In genomic region chr19:4730740-4731171, GRCh38 we compare ENCODE assay signal across 9 cellular contexts. TPM values are rescaled to one million over a fixed set of nuclear protein-coding genes. Genes with fewer than 3 reads are reported as not detected.
DNase-seq lines count a peak whose midpoint lies in the region; ATAC-seq and TF ChIP-seq lines count a peak whose summit lies in the region.
"Had no signal": no experiment of that assay in that cellular context is flagged by ENCODE, and none has a peak within 500 bp of the region (broad histone marks: within the 10 kb centered on the region; RNA-seq: fewer than 3 reads in every experiment).

No MANE protein-coding gene starts in this region.

- H3K9me3 ChIP-seq in spleen: no peaks in the 10 kb centered on the region
- no peaks in the 10 kb centered on the region for H3K9me3 ChIP-seq in sigmoid colon
- H3K9me3 ChIP-seq: HAP-1 had no signal

- H3K4me3 ChIP-seq in epithelial cell of esophagus (ENCODE audit: low read length) (no peak overlapping the region), spleen (no peak overlapping the region), sigmoid colon (no peak overlapping the region)
- H3K4me3 ChIP-seq: HAP-1 had no signal

- CTCF ChIA-PET in activated CD4-positive, alpha-beta memory T cell treated with anti-CD3 and anti-CD28 coated beads, Interleukin-2, amount 10 ng/mL, durations not matched to agents 7 days and 5 days (lab: Charles Lee): interaction anchor here (0.6 to 5.2 kb wide), 3 partner anchors 59 to 212 kb away, joined by 4 to 93 read pairs (median 4); partner anchors contain the start of gene FEM1A

- H3K9me3 Mint-ChIP-seq in activated CD4-positive, alpha-beta memory T cell treated with anti-CD3 and anti-CD28 coated beads, Interleukin-2, amount 10 ng/mL, durations not matched to agents 7 days and 5 days: no peaks in the 10 kb centered on the region

- intact Hi-C loops in spleen (cut with DNase I; ENCODE audit: low total_unique reads) (loop anchor here (5.0 kb wide), 2 partner anchors 57 to 72 kb away; no protein-coding TSS in a partner anchor), sigmoid colon (cut with DNase I) (no loop called here)

- peaks cover 12% of the 10 kb centered on the region for H3K4me1 Mint-ChIP-seq in activated CD4-positive, alpha-beta memory T cell treated with anti-CD3 and anti-CD28 coated beads, Interleukin-2, amount 10 ng/mL, durations not matched to agents 7 days and 5 days

- H3K27me3 ChIP-seq in spleen (replicated peaks in 1 of 7) (peaks cover 0 to 7% (median 0%) of the 10 kb centered on the region in 7 donors), sigmoid colon (no peaks in the 10 kb centered on the region)

- WGBS in spleen, 5 donors: 93 to 100% (median 100%) methylated on average over 1 of the region's 1 CpG
- WGBS in sigmoid colon, 2 donors: 99 to 100% methylated on average over 1 of the region's 1 CpG

- DNase-seq in AG20443 (ENCODE audit: low spot score) (peak; percentile 36), HUDEP-2 (lab: John Stamatoyannopoulos, UW; ENCODE audit: unreplicated experiment in 76 of 76) (peak in 41 of 76 experiments; percentile 6 to 61 (median 34)), epithelial cell of esophagus (ENCODE audit: low read depth) (no peak), spleen (no peak), sigmoid colon (no peak)
- peak; percentile 73 for DNase-seq in activated CD4-positive, alpha-beta memory T cell treated with anti-CD3 and anti-CD28 coated beads, Interleukin-2, amount 10 ng/mL, durations not matched to agents 7 days and 5 days

- TF ChIP-seq CTCF in epithelial cell of esophagus (IDR thresholded peaks at IDR 0.05; ENCODE audit: insufficient read depth, low read depth, low read length, missing control alignments) (peak; percentile 67), spleen (IDR thresholded peaks at IDR 0.05 in 8 of 11, conservative IDR thresholded peaks at IDR 0.05 in 3 of 11) (peak; percentile 22 to 75 (median 57)), sigmoid colon (IDR thresholded peaks at IDR 0.05) (peak in 2 of 4 experiments; percentile 6 to 22)

- H3K4me1 ChIP-seq in spleen (peaks cover 0 to 13% (median 6%) of the 10 kb centered on the region in 6 donors), sigmoid colon (peaks cover 0 to 8% (median 3%) of the 10 kb centered on the region in 4 donors)
- H3K4me1 ChIP-seq: HAP-1 had no signal

- no peaks in the 10 kb centered on the region for H3K36me3 Mint-ChIP-seq in activated CD4-positive, alpha-beta memory T cell treated with anti-CD3 and anti-CD28 coated beads, Interleukin-2, amount 10 ng/mL, durations not matched to agents 7 days and 5 days (ENCODE audit: low read depth)

- peaks cover 7% of the 10 kb centered on the region for H3K27me3 Mint-ChIP-seq in activated CD4-positive, alpha-beta memory T cell treated with anti-CD3 and anti-CD28 coated beads, Interleukin-2, amount 10 ng/mL, durations not matched to agents 7 days and 5 days

- ATAC-seq in GM21381 (IDR thresholded peaks at IDR 0.05; ENCODE audit: unreplicated experiment) (no peak), HG03439 (IDR thresholded peaks at IDR 0.05; ENCODE audit: unreplicated experiment) (no peak)

- H3K4me3 Mint-ChIP-seq in activated CD4-positive, alpha-beta memory T cell treated with anti-CD3 and anti-CD28 coated beads, Interleukin-2, amount 10 ng/mL, durations not matched to agents 7 days and 5 days: no peak overlapping the region

- no peak for TF ChIP-seq EP300 in sigmoid colon (IDR thresholded peaks at IDR 0.05)

- H3K27ac Mint-ChIP-seq in activated CD4-positive, alpha-beta memory T cell treated with anti-CD3 and anti-CD28 coated beads, Interleukin-2, amount 10 ng/mL, durations not matched to agents 7 days and 5 days: peak overlapping the region; percentile 10

- H3K36me3 ChIP-seq in spleen: no peaks in the 10 kb centered on the region
- no peaks in the 10 kb centered on the region for H3K36me3 ChIP-seq in sigmoid colon
- H3K36me3 ChIP-seq: HAP-1 had no signal

- POLR2A ChIA-PET in activated CD4-positive, alpha-beta memory T cell treated with anti-CD3 and anti-CD28 coated beads, Interleukin-2, amount 10 ng/mL, durations not matched to agents 7 days and 5 days (lab: Charles Lee): interaction anchor here (1.7 kb wide), 1 partner anchor 60 kb away, joined by 3 read pairs; the partner anchor contains the start of gene FEM1A

- no peak overlapping the region for H3K27ac ChIP-seq in spleen
- no peak overlapping the region for H3K27ac ChIP-seq in sigmoid colon

- TF ChIP-seq POLR2A in spleen (IDR thresholded peaks at IDR 0.05): no peak
- TF ChIP-seq POLR2A in sigmoid colon (IDR thresholded peaks at IDR 0.05): no peak

RNA-seq across cellular contexts. Expression of gene DPP9, which starts 7.1 kb away (rescaled TPM):
- 10 to 100 TPM; 67.6 to 78.3 TPM for total RNA-seq in activated CD4-positive, alpha-beta memory T cell treated with anti-CD3 and anti-CD28 coated beads, Interleukin-2, amount 10 ng/mL, durations not matched to agents 7 days and 5 days
- total RNA-seq in spleen: 10 to 100 TPM; 47.4 to 89.9 (median 69.7) TPM
- 10 to 100 TPM; 22.8 to 44.8 (median 28.8) TPM for polyA plus RNA-seq in spleen
- 10 to 100 TPM; 29.6 to 90.6 (median 40.5) TPM for total RNA-seq in sigmoid colon
- 10 to 100 TPM; 27.6 to 62.6 (median 31.7) TPM for polyA plus RNA-seq in sigmoid colon

Comparison
In these comparisons a context has a peak if more than half of its experiments do, and no peak if none do; other contexts are left out.
1. DNase-seq: peak in AG20443 (single experiment), HUDEP-2 (41 of 76) and activated CD4-positive, alpha-beta memory T cell treated with anti-CD3 and anti-CD28 coated beads, Interleukin-2, amount 10 ng/mL, durations not matched to agents 7 days and 5 days (single experiment); none in epithelial cell of esophagus (single experiment), spleen (single experiment) and sigmoid colon (single experiment).